Comparison of ENCODE assay signal across 21 cellular contexts in the genomic region with DNA sequence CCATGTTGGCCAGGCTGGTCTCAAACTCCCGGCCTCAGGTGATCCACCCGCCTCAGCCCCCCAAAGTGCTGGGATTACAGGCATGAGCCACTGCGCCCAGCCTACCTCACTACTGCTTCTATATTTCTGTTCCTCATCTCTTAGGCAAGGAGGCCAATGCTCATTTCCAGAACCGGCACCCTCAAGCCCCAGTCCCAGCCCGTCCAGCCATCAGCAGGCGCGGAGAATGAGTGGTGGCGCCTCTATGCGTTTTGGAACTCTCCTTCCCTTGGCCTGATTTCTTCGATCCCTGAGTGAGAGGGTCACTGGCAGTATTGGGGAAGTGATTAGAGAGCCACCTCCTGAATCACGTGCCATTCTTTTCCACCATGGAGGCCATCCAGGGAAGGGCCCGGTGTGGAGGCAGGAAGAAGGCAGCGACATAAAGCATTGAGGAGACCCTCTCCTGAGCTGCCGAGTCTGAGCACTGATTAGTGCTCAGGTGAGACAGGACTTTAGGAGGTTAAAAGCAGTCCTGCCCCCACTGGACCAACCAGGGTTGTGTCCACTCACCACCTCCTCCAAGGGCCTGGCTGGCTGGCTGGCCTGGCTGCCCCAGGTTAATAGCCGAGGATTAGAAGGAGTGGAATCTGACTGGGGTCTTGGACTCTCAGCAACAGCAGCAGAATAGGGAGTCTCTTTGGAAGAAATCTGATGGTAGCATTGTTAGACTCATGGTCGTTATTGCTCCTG. TPM values are rescaled to one million over a fixed set of nuclear protein-coding genes. Genes with fewer than 3 reads are reported as not detected.
"Had no signal": no experiment of that assay in that cellular context is flagged by ENCODE, and none has a peak within 500 bp of the region (broad histone marks: within the 10 kb centered on the region; RNA-seq: fewer than 3 reads in every experiment).

No MANE protein-coding gene starts in this region.

- H3K27me3 ChIP-seq: Peyer's patch had no signal

- H3K36me3 ChIP-seq: Peyer's patch had no signal

- H3K9me3 ChIP-seq: Peyer's patch had no signal

- DNase-seq: activated CD4-positive, alpha-beta memory T cell treated with anti-CD3 and anti-CD28 coated beads for 36 hours; activated CD4-positive, alpha-beta T cell treated with anti-CD3 and anti-CD28 coated beads, Interleukin-2, amount 10 ng/mL, durations not matched to agents 7 days and 5 days; activated naive CD4-positive, alpha-beta T cell; activated T-cell treated with anti-CD3 and anti-CD28 coated beads, Interleukin-2, amount 50 U/mL, for 72 hours; amygdala; Karpas-422; MM.1S; NCI-H1105; NCI-H1436; NCI-H1694 treated with DMSO at 0.1 percent for 48 hours; NCI-H2029 treated with DMSO at 0.1 percent for 48 hours; NCI-H345; NCI-H510A; NCI-H526 treated with DMSO at 0.1 percent for 48 hours; Peyer's patch; SHP77 treated with DMSO at 0.1 percent for 48 hours had no signal

- FAIRE-seq: astrocyte, K562 had no signal

- H3K27ac ChIP-seq: Peyer's patch had no signal

- H3K4me3 ChIP-seq: K562, Peyer's patch had no signal

- H3K4me1 ChIP-seq: Peyer's patch had no signal

- ATAC-seq: activated T-cell treated with anti-CD3 and anti-CD28 coated beads, Interleukin-2, amount 50 U/mL, for 72 hours; K562; WTC11 had no signal

RNA-seq across cellular contexts. Expression of a gene that starts 8.7 kb away (rescaled TPM):
- total RNA-seq: activated CD4-positive, alpha-beta memory T cell treated with anti-CD3 and anti-CD28 coated beads for 36 hours; activated CD4-positive, alpha-beta T cell treated with anti-CD3 and anti-CD28 coated beads, Interleukin-2, amount 10 ng/mL, durations not matched to agents 7 days and 5 days; activated T-helper 2 cell treated with anti-CD3 and anti-CD28 coated beads, Interferon-gamma antibody, Interleukin-2, Interleukin-4, amounts not matched to agents 10 μg/mL and 5 μg/mL and 100 μg/mL, durations not matched to agents 14 hours and 24 hours and 36 hours; K562; SK-MEL-5 had no signal
- polyA plus RNA-seq: K562 had no signal
